ENCODE assay signal across 8 cellular contexts in the genomic region with DNA sequence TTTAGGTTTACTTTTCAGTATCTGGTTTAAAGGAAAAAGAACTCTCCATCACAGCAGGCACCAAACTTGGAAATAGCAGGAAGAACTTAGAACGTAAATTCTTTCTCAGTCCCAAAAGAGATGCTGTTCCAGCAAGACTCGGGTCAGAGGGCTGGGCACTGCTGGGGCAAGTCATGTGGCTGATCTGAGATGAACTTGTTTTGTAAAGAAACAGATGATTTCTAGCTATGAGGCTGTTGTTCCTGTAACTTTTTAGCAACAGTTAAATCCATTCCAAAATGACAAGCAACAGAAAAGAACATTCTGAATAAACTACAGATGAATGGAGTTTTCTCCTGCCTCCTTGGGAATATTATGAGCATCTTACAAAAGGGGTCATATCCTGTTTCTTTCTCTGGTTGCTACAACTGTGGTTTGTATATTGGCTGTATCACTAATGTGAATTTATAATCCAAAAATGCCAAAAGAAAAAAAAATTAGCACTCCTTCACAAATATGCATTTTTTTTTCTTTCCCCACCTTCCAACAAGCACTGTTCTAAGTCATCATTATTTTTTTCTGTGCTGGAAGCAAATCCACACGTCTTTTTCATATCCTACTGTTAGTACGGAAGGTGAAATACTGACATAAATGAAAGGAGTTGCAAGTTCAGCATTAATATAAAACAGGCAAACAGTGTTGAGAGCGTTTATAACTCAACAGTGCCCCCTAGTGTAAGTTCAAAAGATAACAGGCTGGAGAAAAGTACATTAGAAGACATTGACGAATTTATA. TPM values are rescaled to one million over a fixed set of nuclear protein-coding genes. Genes with fewer than 3 reads are reported as not detected.
DNase-seq lines count a peak whose midpoint lies in the region; ATAC-seq and TF ChIP-seq lines count a peak whose summit lies in the region.

No MANE protein-coding gene starts in this region.

- CTCF ChIA-PET in Panc1 (lab: Charles Lee) = no interaction called here

- H3K9ac ChIP-seq in endodermal cell (ENCODE audit: extremely low read depth, low read length, poor library complexity, severe bottlenecking) = no peak overlapping the region
- no peak overlapping the region for H3K9ac ChIP-seq in mesendoderm (ENCODE audit: low read length)

- POLR2A ChIA-PET in Panc1 (lab: Charles Lee) = interaction anchor here (0.6 kb wide), 1 partner anchor 65 kb away, joined by 3 read pairs; no protein-coding TSS in a partner anchor

- intact Hi-C loops in Panc1 (cut with micrococcal nuclease; ENCODE audit: unreplicated experiment) (loop anchor here (2.0 to 5.0 kb wide), 2 partner anchors 262 to 660 kb away; partner anchors contain the start of gene LPAR1), aorta (cut with DNase I) (loop anchor here (2.0 to 10.0 kb wide), 3 partner anchors 262 to 660 kb away; partner anchors contain the start of gene LPAR1 (in 2 of the 2))

- H2BK5ac ChIP-seq in mesendoderm (ENCODE audit: low read length) = no peak overlapping the region

- H3K9me3 ChIP-seq in Panc1 (ENCODE audit: control insufficient read depth, insufficient read depth, low read depth, low read length) = no peaks in the 10 kb centered on the region
- peaks cover 7% of the 10 kb centered on the region for H3K9me3 ChIP-seq in endodermal cell (ENCODE audit: control insufficient read depth, low read length)
- H3K9me3 ChIP-seq in aorta (ENCODE audit: control insufficient read depth, low read length) = no peaks in the 10 kb centered on the region

- no peak overlapping the region for H3K4me3 ChIP-seq in Panc1 (ENCODE audit: low read depth in 2 of 2, low read length in 2 of 2)
- no peak overlapping the region for H3K4me3 ChIP-seq in endodermal cell (ENCODE audit: low read length)
- H3K4me3 ChIP-seq in mesendoderm (ENCODE audit: low read length) = no peak overlapping the region
- peak overlapping the region in 1 of 2 donors; percentile 48 for H3K4me3 ChIP-seq in aorta (ENCODE audit: low read length in 2 of 2)

- peaks cover 2% of the 10 kb centered on the region for H3K9me3 Mint-ChIP-seq in endodermal cell

- no peak overlapping the region for H3K23ac ChIP-seq in mesendoderm (ENCODE audit: low read length)

- H3K27me3 Mint-ChIP-seq in endodermal cell (ENCODE audit: insufficient read depth) = no peaks in the 10 kb centered on the region

- H3K4me1 ChIP-seq in Panc1 (ENCODE audit: control insufficient read depth, insufficient read depth, low read length) (peaks cover 6% of the 10 kb centered on the region; the same call in 1 of the 2 replicates), endodermal cell (ENCODE audit: control insufficient read depth, insufficient read depth, low read length) (no peaks in the 10 kb centered on the region), mesendoderm (ENCODE audit: control insufficient read depth, low read depth, low read length) (no peaks in the 10 kb centered on the region), aorta (ENCODE audit: control insufficient read depth in 1 of 2, insufficient read depth in 2 of 2, low read length in 2 of 2) (no peaks in the 10 kb centered on the region)

- no peak overlapping the region for H2BK120ac ChIP-seq in mesendoderm (ENCODE audit: low read depth, low read length)

- no TSS peak for BruUV-seq in Panc1 (replicated peaks; lab: Mats Ljungman, UMichigan)

- H3K79me2 ChIP-seq in mesendoderm (ENCODE audit: control insufficient read depth, insufficient read depth, low read length) = no peaks in the 10 kb centered on the region

- no peak overlapping the region for H2AK5ac ChIP-seq in mesendoderm (ENCODE audit: low read length)

- H3K36me3 Mint-ChIP-seq in endodermal cell (ENCODE audit: low read depth) = no peaks in the 10 kb centered on the region

- H4K8ac ChIP-seq in mesendoderm (ENCODE audit: low read depth, low read length) = no peak overlapping the region

- H2BK15ac ChIP-seq in mesendoderm (replicated peaks; ENCODE audit: low read depth) = no peak overlapping the region

- 43 to 50% methylated on average over 5 of the region's 6 CpGs for WGBS in endodermal cell (ENCODE audit: insufficient coverage in 1 of 2, insufficient read length in 1 of 2), 2 experiments
- WGBS in mesendoderm (ENCODE audit: extremely low coverage, insufficient coverage, low lambda C conversion rate) = no CpG with 5 or more reads among the region's 6 CpGs
- WGBS in aorta, 2 donors = 1% methylated on average over 6 of the region's 6 CpGs

- ATAC-seq in Panc1 = peak; percentile 84
- ATAC-seq in aorta (ENCODE audit: low FRiP score) = peak; percentile 92
- ATAC-seq in GM21825 (IDR thresholded peaks at IDR 0.05; ENCODE audit: unreplicated experiment) = no peak

- H3K56ac ChIP-seq in mesendoderm (ENCODE audit: low read length) = no peak overlapping the region

- H3K4me3 Mint-ChIP-seq in endodermal cell = no peak overlapping the region

- peak; percentile 62; the same call in 1 of the 2 replicates for TF ChIP-seq CTCF in Panc1 (IDR thresholded peaks at IDR 0.05)
- TF ChIP-seq CTCF in endodermal cell (conservative IDR thresholded peaks at IDR 0.05) = peak; percentile 94

- H3K36me3 ChIP-seq in Panc1 (ENCODE audit: control insufficient read depth, insufficient read depth, low read length) = no peaks in the 10 kb centered on the region
- no peaks in the 10 kb centered on the region for H3K36me3 ChIP-seq in endodermal cell (ENCODE audit: control insufficient read depth, insufficient read depth, low read length)
- H3K36me3 ChIP-seq in mesendoderm (ENCODE audit: control insufficient read depth, insufficient read depth, low read length) = no peaks in the 10 kb centered on the region
- H3K36me3 ChIP-seq in aorta (ENCODE audit: control insufficient read depth in 1 of 2, insufficient read depth in 2 of 2, low read length in 1 of 2) = no peaks in the 10 kb centered on the region

- no peak overlapping the region for H3K27ac Mint-ChIP-seq in endodermal cell

- TF ChIP-seq RAD21 in Ishikawa (IDR thresholded peaks at IDR 0.05; ENCODE audit: low read depth) = peak; percentile 95

- H3K18ac ChIP-seq in mesendoderm (ENCODE audit: low read length) = peak overlapping the region; percentile 87

- H3K79me1 ChIP-seq in mesendoderm (ENCODE audit: low read length) = no peaks in the 10 kb centered on the region

- H3K27me3 ChIP-seq in Panc1 (ENCODE audit: control insufficient read depth, insufficient read depth, low read length) (no peaks in the 10 kb centered on the region), endodermal cell (ENCODE audit: control insufficient read depth, insufficient read depth, low read length, poor library complexity, severe bottlenecking) (no peaks in the 10 kb centered on the region), mesendoderm (ENCODE audit: insufficient read depth, low read length, poor library complexity) (no peaks in the 10 kb centered on the region), aorta (ENCODE audit: control insufficient read depth in 1 of 2, insufficient read depth in 2 of 2, low read length in 1 of 2) (no peaks in the 10 kb centered on the region)

- peak; percentile 29 to 69 for DNase-seq in NCI-H524 (lab: John Stamatoyannopoulos, UW)
- DNase-seq in NCI-H524 treated with DMSO at 0.1 percent for 48 hours (lab: John Stamatoyannopoulos, UW) = no peak
- peak; percentile 35 for DNase-seq in Panc1 (ENCODE audit: low read depth, low spot score)
- DNase-seq in endodermal cell = no peak
- peak; percentile 46 for DNase-seq in mesendoderm
- peak in 1 of 2 donors; percentile 69 for DNase-seq in aorta

- TF ChIP-seq EP300 in Ishikawa (IDR thresholded peaks at IDR 0.05; ENCODE audit: borderline replicate concordance) = no peak

- H3K4ac ChIP-seq in mesendoderm (ENCODE audit: low read depth, low read length) = no peak overlapping the region

- H3K4me1 Mint-ChIP-seq in endodermal cell = peaks cover 7% of the 10 kb centered on the region

- in situ Hi-C loops in Panc1 (cut with HindIII; ENCODE audit: low pct_unique_long_range_greater_than_20kb, low sequenced_read_pairs) = no loop called here

- H3K4me2 ChIP-seq in mesendoderm (ENCODE audit: low read length) = no peak overlapping the region

- H3K27ac ChIP-seq in Panc1 (ENCODE audit: low read length) = peak overlapping the region; percentile 17; the same call in 1 of the 2 replicates
- no peak overlapping the region for H3K27ac ChIP-seq in endodermal cell (ENCODE audit: low read depth, low read length)
- H3K27ac ChIP-seq in mesendoderm (ENCODE audit: low read depth, low read length) = no peak overlapping the region
- peak overlapping the region in 1 of 2 donors; percentile 81 for H3K27ac ChIP-seq in aorta (ENCODE audit: low read depth in 1 of 2, low read length in 2 of 2)

- H4K5ac ChIP-seq in mesendoderm (ENCODE audit: low read length) = no peak overlapping the region

TF ChIP-seq in Ishikawa, 13 proteins besides CTCF, POLR2A, EP300 and RAD21 (continues in another document):
- TF ChIP-seq CEBPB (IDR thresholded peaks at IDR 0.05) = no peak
- TF ChIP-seq YY1 (IDR thresholded peaks at IDR 0.05; ENCODE audit: low read depth) = no peak
- no peak for TF ChIP-seq NFIC (IDR thresholded peaks at IDR 0.05)
- no peak for TF ChIP-seq FOXM1 (IDR thresholded peaks at IDR 0.05; ENCODE audit: borderline replicate concordance, low read depth)
- no peak for TF ChIP-seq EGR1 (IDR thresholded peaks at IDR 0.05)
- TF ChIP-seq, protein P1, sequence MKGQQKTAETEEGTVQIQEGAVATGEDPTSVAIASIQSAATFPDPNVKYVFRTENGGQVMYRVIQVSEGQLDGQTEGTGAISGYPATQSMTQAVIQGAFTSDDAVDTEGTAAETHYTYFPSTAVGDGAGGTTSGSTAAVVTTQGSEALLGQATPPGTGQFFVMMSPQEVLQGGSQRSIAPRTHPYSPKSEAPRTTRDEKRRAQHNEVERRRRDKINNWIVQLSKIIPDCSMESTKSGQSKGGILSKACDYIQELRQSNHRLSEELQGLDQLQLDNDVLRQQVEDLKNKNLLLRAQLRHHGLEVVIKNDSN (IDR thresholded peaks at IDR 0.05) = no peak
- TF ChIP-seq MAX (IDR thresholded peaks at IDR 0.05) = no peak
- no peak for TF ChIP-seq ZBTB7A (IDR thresholded peaks at IDR 0.05; ENCODE audit: low read depth)
- no peak for TF ChIP-seq TCF12 (IDR thresholded peaks at IDR 0.05; ENCODE audit: low read depth)
- TF ChIP-seq TEAD4 (IDR thresholded peaks at IDR 0.05) = no peak
- no peak for TF ChIP-seq TAF1 (IDR thresholded peaks at IDR 0.05; ENCODE audit: low read depth)

RNA-seq across cellular contexts. Expression of gene OR2K2, which starts 31.0 kb away (rescaled TPM):
- total RNA-seq in Panc1 (2021; ENCODE audit: unreplicated experiment) = not detected
- not detected for polyA plus RNA-seq in Panc1 (2012; ENCODE audit: insufficient read length)
- total RNA-seq in endodermal cell = not detected
- not detected for polyA plus RNA-seq in endodermal cell (2013, experiment 1 of 2)
- polyA plus RNA-seq in endodermal cell (2013, experiment 2 of 2) = not detected
- not detected for polyA plus RNA-seq in mesendoderm (2013, experiment 1 of 2)
- not detected for polyA plus RNA-seq in mesendoderm (2013, experiment 2 of 2)
- total RNA-seq in aorta = not detected
- polyA plus RNA-seq in aorta = not detected

Comparison
In these comparisons a context has a peak if more than half of its experiments do, and no peak if none do; other contexts are left out.
1. DNase-seq: peak in NCI-H524 (2 of 2), Panc1 (single experiment) and mesendoderm (single experiment); none in NCI-H524 treated with DMSO at 0.1 percent for 48 hours (single experiment) and endodermal cell (single experiment).